1 cellular context compared by ENCODE assay signal in the genomic region with DNA sequence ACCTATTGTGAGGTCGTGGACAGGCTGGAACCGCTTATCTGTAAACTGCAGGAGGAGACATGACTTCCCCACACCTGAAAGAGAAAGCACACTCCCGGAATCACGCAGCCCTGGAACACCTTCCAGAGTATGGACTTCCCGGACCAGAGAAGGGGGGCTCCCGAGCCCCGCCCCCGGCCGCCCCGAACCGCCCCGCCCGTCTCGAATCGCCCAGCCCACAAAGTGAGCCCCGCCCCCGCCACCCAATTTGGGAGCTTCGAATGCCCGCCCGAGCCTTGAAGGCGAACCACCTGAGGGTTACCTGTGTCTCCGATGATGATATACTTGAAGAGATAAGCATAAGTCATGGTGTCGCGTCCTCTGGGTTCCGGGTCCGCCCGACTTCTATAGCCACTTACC.
A peak's percentile ranks its signal among the peaks of the same experiment; 100 is the strongest.
TF ChIP-seq lines count a peak whose summit lies in the region.

No MANE protein-coding gene starts in this region.

TF ChIP-seq in HepG2, 621 proteins besides CTCF, POLR2A, EP300 and RAD21 (continued from another document and continues in another):
- TF ChIP-seq ZBTB10 (CRISPR knock-in tag; IDR thresholded peaks at IDR 0.05; ENCODE audit: borderline replicate concordance) (no peak), ZNF724P (CRISPR knock-in tag; IDR thresholded peaks at IDR 0.05; ENCODE audit: borderline replicate concordance) (0 out of 2 replicates have a peak, but pooled peaks have one; percentile 13), EEA1 (CRISPR knock-in tag; IDR thresholded peaks at IDR 0.05; ENCODE audit: borderline replicate concordance) (no peak), POLR2G (IDR thresholded peaks at IDR 0.05; ENCODE audit: low read depth, low read length) (no peak), NR2C2 (CRISPR knock-in tag; IDR thresholded peaks at IDR 0.05; ENCODE audit: borderline replicate concordance) (no peak), ZEB1 (IDR thresholded peaks at IDR 0.05; ENCODE audit: insufficient replicate concordance, low read depth) (peak; percentile 58), ARNT2 (CRISPR knock-in tag; IDR thresholded peaks at IDR 0.05; ENCODE audit: low read depth) (no peak), PHF21A (CRISPR knock-in tag; IDR thresholded peaks at IDR 0.05) (no peak), ZNF780A (CRISPR knock-in tag; IDR thresholded peaks at IDR 0.05) (no peak), NRL (CRISPR knock-in tag; IDR thresholded peaks at IDR 0.05; ENCODE audit: borderline replicate concordance) (no peak), ZNF33A (CRISPR knock-in tag; IDR thresholded peaks at IDR 0.05; ENCODE audit: borderline replicate concordance) (no peak), SALL1 (CRISPR knock-in tag; IDR thresholded peaks at IDR 0.05) (no peak), REL (CRISPR knock-in tag; conservative IDR thresholded peaks at IDR 0.05) (0 out of 2 replicates have a peak, but pooled peaks have one; percentile 20), ZSCAN20 (CRISPR knock-in tag; IDR thresholded peaks at IDR 0.05; ENCODE audit: borderline replicate concordance) (no peak), ZNF850 (CRISPR knock-in tag; conservative IDR thresholded peaks at IDR 0.05) (no peak), ZNF337 (CRISPR knock-in tag; IDR thresholded peaks at IDR 0.05; ENCODE audit: borderline replicate concordance, low read depth) (no peak), CEBPB (IDR thresholded peaks at IDR 0.05; ENCODE audit: borderline replicate concordance, low read depth, low read length) (no peak), HOXA5 (CRISPR knock-in tag; IDR thresholded peaks at IDR 0.05) (no peak), ZNF674 (CRISPR knock-in tag; IDR thresholded peaks at IDR 0.05; ENCODE audit: low read depth) (no peak), ZNF567 (CRISPR knock-in tag; IDR thresholded peaks at IDR 0.05; ENCODE audit: borderline replicate concordance) (no peak), GABPB1 (CRISPR knock-in tag; IDR thresholded peaks at IDR 0.05) (no peak; the same call in 1 of the 2 replicates), ZC3H4 (CRISPR knock-in tag; IDR thresholded peaks at IDR 0.05; ENCODE audit: borderline replicate concordance) (0 out of 2 replicates have a peak, but pooled peaks have one; percentile 20), ZNF577 (CRISPR knock-in tag; IDR thresholded peaks at IDR 0.05; ENCODE audit: borderline replicate concordance, low read depth) (no peak), SALL2 (CRISPR knock-in tag; IDR thresholded peaks at IDR 0.05) (no peak), PAX8 (CRISPR knock-in tag; IDR thresholded peaks at IDR 0.05; ENCODE audit: borderline replicate concordance) (no peak), ETV6 (CRISPR knock-in tag; conservative IDR thresholded peaks at IDR 0.05) (0 out of 2 replicates have a peak, but pooled peaks have one; percentile 54), PBX2 (CRISPR knock-in tag; IDR thresholded peaks at IDR 0.05) (no peak), ASH2L (IDR thresholded peaks at IDR 0.05; ENCODE audit: insufficient read length, low read depth, low read length) (no peak), ZNF121 (CRISPR knock-in tag; IDR thresholded peaks at IDR 0.05) (no peak), BCL6 (CRISPR knock-in tag; IDR thresholded peaks at IDR 0.05) (no peak; the same call in 1 of the 2 replicates), ZNF234 (CRISPR knock-in tag; conservative IDR thresholded peaks at IDR 0.05) (no peak), MED1 (CRISPR knock-in tag; IDR thresholded peaks at IDR 0.05) (0 out of 2 replicates have a peak, but pooled peaks have one; percentile 25), JARID2 (CRISPR knock-in tag; IDR thresholded peaks at IDR 0.05; ENCODE audit: insufficient replicate concordance) (peak; percentile 40), ZNF20 (CRISPR knock-in tag; IDR thresholded peaks at IDR 0.05) (no peak), RNF219 (CRISPR knock-in tag; IDR thresholded peaks at IDR 0.05) (no peak), KLF12 (CRISPR knock-in tag; IDR thresholded peaks at IDR 0.05; ENCODE audit: borderline replicate concordance) (no peak), ZNF839 (CRISPR knock-in tag; IDR thresholded peaks at IDR 0.05; ENCODE audit: borderline replicate concordance) (no peak), NCOR1 (IDR thresholded peaks at IDR 0.05; ENCODE audit: borderline replicate concordance, low read length) (0 out of 2 replicates have a peak, but pooled peaks have one; percentile 5), PHF8 (CRISPR knock-in tag; IDR thresholded peaks at IDR 0.05) (no peak; the same call in 1 of the 2 replicates), ZBTB3 (CRISPR knock-in tag; IDR thresholded peaks at IDR 0.05; ENCODE audit: borderline replicate concordance, low read depth) (no peak), IRF2 (CRISPR knock-in tag; IDR thresholded peaks at IDR 0.05) (no peak), ATF6 (CRISPR knock-in tag; conservative IDR thresholded peaks at IDR 0.05) (no peak), ZFYVE20 (CRISPR knock-in tag; IDR thresholded peaks at IDR 0.05; ENCODE audit: borderline replicate concordance, low read depth) (no peak), ZFP1 (CRISPR knock-in tag; IDR thresholded peaks at IDR 0.05) (peak; percentile 56; the same call in 1 of the 2 replicates)
- TF ChIP-seq, protein P1, sequence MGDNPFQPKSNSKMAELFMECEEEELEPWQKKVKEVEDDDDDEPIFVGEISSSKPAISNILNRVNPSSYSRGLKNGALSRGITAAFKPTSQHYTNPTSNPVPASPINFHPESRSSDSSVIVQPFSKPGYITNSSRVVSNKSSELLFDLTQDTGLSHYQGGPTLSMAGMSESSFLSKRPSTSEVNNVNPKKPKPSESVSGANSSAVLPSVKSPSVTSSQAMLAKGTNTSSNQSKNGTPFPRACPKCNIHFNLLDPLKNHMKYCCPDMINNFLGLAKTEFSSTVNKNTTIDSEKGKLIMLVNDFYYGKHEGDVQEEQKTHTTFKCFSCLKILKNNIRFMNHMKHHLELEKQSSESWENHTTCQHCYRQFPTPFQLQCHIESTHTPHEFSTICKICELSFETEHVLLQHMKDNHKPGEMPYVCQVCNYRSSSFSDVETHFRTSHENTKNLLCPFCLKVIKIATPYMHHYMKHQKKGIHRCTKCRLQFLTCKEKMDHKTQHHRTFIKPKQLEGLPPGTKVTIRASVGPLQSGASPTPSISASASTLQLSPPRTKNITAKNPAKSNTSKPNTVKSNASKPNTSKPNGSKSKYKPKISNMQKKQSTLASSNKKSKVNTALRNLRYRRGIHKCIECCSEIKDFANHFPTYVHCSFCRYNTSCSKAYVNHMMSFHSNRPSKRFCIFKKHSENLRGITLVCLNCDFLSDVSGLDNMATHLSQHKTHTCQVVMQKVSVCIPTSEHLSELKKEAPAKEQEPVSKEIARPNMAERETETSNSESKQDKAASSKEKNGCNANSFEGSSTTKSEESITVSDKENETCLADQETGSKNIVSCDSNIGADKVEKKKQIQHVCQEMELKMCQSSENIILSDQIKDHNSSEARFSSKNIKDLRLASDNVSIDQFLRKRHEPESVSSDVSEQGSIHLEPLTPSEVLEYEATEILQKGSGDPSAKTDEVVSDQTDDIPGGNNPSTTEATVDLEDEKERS (CRISPR knock-in tag; IDR thresholded peaks at IDR 0.05): no peak
- TF ChIP-seq, protein P2, sequence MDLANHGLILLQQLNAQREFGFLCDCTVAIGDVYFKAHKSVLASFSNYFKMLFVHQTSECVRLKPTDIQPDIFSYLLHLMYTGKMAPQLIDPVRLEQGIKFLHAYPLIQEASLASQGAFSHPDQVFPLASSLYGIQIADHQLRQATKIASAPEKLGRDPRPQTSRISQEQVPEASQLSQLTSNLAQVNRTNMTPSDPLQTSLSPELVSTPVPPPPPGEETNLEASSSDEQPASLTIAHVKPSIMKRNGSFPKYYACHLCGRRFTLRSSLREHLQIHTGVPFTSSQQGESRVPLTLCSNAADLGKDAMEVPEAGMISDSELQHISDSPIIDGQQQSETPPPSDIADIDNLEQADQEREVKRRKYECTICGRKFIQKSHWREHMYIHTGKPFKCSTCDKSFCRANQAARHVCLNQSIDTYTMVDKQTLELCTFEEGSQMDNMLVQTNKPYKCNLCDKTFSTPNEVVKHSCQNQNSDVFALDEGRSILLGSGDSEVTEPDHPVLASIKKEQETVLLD (CRISPR knock-in tag; IDR thresholded peaks at IDR 0.05; ENCODE audit: low read depth): 0 out of 2 replicates have a peak, but pooled peaks have one; percentile 32
- TF ChIP-seq, protein P3, sequence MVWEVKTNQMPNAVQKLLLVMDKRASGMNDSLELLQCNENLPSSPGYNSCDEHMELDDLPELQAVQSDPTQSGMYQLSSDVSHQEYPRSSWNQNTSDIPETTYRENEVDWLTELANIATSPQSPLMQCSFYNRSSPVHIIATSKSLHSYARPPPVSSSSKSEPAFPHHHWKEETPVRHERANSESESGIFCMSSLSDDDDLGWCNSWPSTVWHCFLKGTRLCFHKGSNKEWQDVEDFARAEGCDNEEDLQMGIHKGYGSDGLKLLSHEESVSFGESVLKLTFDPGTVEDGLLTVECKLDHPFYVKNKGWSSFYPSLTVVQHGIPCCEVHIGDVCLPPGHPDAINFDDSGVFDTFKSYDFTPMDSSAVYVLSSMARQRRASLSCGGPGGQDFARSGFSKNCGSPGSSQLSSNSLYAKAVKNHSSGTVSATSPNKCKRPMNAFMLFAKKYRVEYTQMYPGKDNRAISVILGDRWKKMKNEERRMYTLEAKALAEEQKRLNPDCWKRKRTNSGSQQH (CRISPR knock-in tag; IDR thresholded peaks at IDR 0.05; ENCODE audit: low read depth): no peak
- TF ChIP-seq, protein P4, sequence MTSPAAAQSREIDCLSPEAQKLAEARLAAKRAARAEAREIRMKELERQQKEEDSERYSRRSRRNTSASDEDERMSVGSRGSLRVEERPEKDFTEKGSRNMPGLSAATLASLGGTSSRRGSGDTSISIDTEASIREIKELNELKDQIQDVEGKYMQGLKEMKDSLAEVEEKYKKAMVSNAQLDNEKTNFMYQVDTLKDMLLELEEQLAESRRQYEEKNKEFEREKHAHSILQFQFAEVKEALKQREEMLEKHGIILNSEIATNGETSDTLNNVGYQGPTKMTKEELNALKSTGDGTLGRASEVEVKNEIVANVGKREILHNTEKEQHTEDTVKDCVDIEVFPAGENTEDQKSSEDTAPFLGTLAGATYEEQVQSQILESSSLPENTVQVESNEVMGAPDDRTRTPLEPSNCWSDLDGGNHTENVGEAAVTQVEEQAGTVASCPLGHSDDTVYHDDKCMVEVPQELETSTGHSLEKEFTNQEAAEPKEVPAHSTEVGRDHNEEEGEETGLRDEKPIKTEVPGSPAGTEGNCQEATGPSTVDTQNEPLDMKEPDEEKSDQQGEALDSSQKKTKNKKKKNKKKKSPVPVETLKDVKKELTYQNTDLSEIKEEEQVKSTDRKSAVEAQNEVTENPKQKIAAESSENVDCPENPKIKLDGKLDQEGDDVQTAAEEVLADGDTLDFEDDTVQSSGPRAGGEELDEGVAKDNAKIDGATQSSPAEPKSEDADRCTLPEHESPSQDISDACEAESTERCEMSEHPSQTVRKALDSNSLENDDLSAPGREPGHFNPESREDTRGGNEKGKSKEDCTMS (CRISPR knock-in tag; conservative IDR thresholded peaks at IDR 0.05): 0 out of 2 replicates have a peak, but pooled peaks have one; percentile 35
